In the genomic region with DNA sequence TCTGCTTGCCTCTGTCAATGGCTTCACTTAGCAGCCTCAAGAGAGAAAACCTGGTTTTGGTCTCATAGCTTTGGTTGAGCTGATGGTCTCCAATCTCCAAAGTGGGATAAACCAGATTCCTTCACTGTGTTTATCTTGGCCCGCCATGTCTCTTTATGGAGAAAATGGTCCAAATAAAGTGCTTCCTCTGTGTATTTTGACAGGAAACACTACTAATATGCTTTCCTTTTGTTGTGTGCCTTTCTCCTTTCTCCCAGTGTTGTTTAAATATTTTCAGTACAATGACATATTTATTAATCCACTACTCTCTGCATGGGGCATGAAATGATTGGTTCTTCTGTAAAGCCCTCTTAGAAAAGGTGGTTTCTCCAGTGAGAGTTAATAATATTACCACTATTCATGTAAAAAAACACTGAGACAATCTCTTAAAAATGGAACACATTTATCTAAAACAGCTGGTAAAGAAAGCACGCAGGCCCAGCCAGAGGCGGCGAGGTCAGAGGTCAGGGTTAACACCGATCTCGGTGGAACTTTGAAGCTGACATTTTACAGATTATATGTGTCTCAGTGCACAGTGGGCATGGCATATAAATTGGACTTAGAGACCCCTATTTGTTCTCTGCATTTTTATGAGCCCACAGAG, we compare ENCODE assay signal across 2 cellular contexts.
TF ChIP-seq lines count a peak whose summit lies in the region.

No MANE protein-coding gene starts in this region.

TF ChIP-seq in SK-N-SH, 30 proteins besides CTCF, POLR2A, EP300 and RAD21 (continued from another document):
- TF ChIP-seq, protein P1, sequence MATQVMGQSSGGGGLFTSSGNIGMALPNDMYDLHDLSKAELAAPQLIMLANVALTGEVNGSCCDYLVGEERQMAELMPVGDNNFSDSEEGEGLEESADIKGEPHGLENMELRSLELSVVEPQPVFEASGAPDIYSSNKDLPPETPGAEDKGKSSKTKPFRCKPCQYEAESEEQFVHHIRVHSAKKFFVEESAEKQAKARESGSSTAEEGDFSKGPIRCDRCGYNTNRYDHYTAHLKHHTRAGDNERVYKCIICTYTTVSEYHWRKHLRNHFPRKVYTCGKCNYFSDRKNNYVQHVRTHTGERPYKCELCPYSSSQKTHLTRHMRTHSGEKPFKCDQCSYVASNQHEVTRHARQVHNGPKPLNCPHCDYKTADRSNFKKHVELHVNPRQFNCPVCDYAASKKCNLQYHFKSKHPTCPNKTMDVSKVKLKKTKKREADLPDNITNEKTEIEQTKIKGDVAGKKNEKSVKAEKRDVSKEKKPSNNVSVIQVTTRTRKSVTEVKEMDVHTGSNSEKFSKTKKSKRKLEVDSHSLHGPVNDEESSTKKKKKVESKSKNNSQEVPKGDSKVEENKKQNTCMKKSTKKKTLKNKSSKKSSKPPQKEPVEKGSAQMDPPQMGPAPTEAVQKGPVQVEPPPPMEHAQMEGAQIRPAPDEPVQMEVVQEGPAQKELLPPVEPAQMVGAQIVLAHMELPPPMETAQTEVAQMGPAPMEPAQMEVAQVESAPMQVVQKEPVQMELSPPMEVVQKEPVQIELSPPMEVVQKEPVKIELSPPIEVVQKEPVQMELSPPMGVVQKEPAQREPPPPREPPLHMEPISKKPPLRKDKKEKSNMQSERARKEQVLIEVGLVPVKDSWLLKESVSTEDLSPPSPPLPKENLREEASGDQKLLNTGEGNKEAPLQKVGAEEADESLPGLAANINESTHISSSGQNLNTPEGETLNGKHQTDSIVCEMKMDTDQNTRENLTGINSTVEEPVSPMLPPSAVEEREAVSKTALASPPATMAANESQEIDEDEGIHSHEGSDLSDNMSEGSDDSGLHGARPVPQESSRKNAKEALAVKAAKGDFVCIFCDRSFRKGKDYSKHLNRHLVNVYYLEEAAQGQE (IDR thresholded peaks at IDR 0.05; ENCODE audit: low read depth, low read length) = no peak
- TF ChIP-seq, protein P2, sequence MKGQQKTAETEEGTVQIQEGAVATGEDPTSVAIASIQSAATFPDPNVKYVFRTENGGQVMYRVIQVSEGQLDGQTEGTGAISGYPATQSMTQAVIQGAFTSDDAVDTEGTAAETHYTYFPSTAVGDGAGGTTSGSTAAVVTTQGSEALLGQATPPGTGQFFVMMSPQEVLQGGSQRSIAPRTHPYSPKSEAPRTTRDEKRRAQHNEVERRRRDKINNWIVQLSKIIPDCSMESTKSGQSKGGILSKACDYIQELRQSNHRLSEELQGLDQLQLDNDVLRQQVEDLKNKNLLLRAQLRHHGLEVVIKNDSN (IDR thresholded peaks at IDR 0.05; ENCODE audit: borderline replicate concordance, low read depth) = no peak
- no peak for TF ChIP-seq JUND (IDR thresholded peaks at IDR 0.05)

TF ChIP-seq in SK-N-SH treated with all-trans-retinoic acid at 6 μM for 48 hours, 23 proteins besides CTCF, POLR2A, EP300 and RAD21 (continued from another document):
- TF ChIP-seq TCF4 (CRISPR knock-in tag; IDR thresholded peaks at IDR 0.05; ENCODE audit: borderline replicate concordance) (no peak), RARB (CRISPR knock-in tag; IDR thresholded peaks at IDR 0.05) (no peak), ESRRG (CRISPR knock-in tag; IDR thresholded peaks at IDR 0.05) (no peak)
- TF ChIP-seq, protein P3, sequence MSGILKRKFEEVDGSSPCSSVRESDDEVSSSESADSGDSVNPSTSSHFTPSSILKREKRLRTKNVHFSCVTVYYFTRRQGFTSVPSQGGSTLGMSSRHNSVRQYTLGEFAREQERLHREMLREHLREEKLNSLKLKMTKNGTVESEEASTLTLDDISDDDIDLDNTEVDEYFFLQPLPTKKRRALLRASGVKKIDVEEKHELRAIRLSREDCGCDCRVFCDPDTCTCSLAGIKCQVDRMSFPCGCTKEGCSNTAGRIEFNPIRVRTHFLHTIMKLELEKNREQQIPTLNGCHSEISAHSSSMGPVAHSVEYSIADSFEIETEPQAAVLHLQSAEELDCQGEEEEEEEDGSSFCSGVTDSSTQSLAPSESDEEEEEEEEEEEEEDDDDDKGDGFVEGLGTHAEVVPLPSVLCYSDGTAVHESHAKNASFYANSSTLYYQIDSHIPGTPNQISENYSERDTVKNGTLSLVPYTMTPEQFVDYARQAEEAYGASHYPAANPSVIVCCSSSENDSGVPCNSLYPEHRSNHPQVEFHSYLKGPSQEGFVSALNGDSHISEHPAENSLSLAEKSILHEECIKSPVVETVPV (CRISPR knock-in tag; IDR thresholded peaks at IDR 0.05) = no peak
